Comparison of ENCODE assay signal across 9 cellular contexts in genomic region chr7:143381427-143382125, GRCh38. TPM values are rescaled to one million over a fixed set of nuclear protein-coding genes. Genes with fewer than 3 reads are reported as not detected.
DNase-seq lines count a peak whose midpoint lies in the region; FAIRE-seq and TF ChIP-seq lines count a peak whose summit lies in the region.
"Had no signal": no experiment of that assay in that cellular context is flagged by ENCODE, and none has a peak within 500 bp of the region (broad histone marks: within the 10 kb centered on the region; RNA-seq: fewer than 3 reads in every experiment).

No MANE protein-coding gene starts in this region.

- no peak overlapping the region for H2BK12ac ChIP-seq in H9 (ENCODE audit: insufficient read length, low read depth, low read length)

- peak overlapping the region; percentile 91 for H3K4me3 ChIP-seq in astrocyte (ENCODE audit: insufficient read depth, low read depth, low read length)
- peak overlapping the region; percentile 93 for H3K4me3 ChIP-seq in iPS-20b (ENCODE audit: low read length)
- H3K4me3 ChIP-seq in skeletal muscle cell (ENCODE audit: low read depth, low read length), result peak overlapping the region; percentile 93

- no peak overlapping the region for H2BK15ac ChIP-seq in H9 (ENCODE audit: low read depth, low read length)

- no peak overlapping the region for H2BK5ac ChIP-seq in H9 (ENCODE audit: insufficient read length, low read length)

- H4K91ac ChIP-seq in H9 (ENCODE audit: insufficient read length, low read depth, low read length), result no peak overlapping the region

- H3K36me3 Mint-ChIP-seq in H9 (ENCODE audit: insufficient read depth in 1 of 3, low read depth in 3 of 3), result peaks cover 5 to 9% (median 7%) of the 10 kb centered on the region in 3 experiments; a peak in 4 of 7 replicates
- H3K36me3 Mint-ChIP-seq in astrocyte (ENCODE audit: low read depth, unreplicated experiment), result peaks cover 8% of the 10 kb centered on the region

- H3K4ac ChIP-seq in H9 (ENCODE audit: low read depth, low read length), result no peak overlapping the region

- peak overlapping the region; percentile 85 for H3K18ac ChIP-seq in H9 (ENCODE audit: insufficient read length, low read depth, low read length)

- H3K79me2 ChIP-seq in H9 (ENCODE audit: insufficient read depth, low read length), result peaks cover 17% of the 10 kb centered on the region; the same call in 1 of the 2 replicates
- peaks cover 93% of the 10 kb centered on the region for H3K79me2 ChIP-seq in astrocyte (ENCODE audit: insufficient read depth, low read length)

- H3K9me3 Mint-ChIP-seq in H9, result no peaks in the 10 kb centered on the region
- no peaks in the 10 kb centered on the region for H3K9me3 Mint-ChIP-seq in astrocyte (ENCODE audit: unreplicated experiment)

- peaks cover 5% of the 10 kb centered on the region for H3K79me1 ChIP-seq in H9 (ENCODE audit: insufficient read depth, low read depth, low read length, poor library complexity, severe bottlenecking)

- H3K56ac ChIP-seq in H9 (ENCODE audit: insufficient read length, low read depth, low read length), result no peak overlapping the region

- H4K20me1 ChIP-seq in H9 (ENCODE audit: control insufficient read depth, insufficient read depth, insufficient read length) (peaks cover 2% of the 10 kb centered on the region), astrocyte (ENCODE audit: insufficient read depth, low read length) (peaks cover 49% of the 10 kb centered on the region)

- peaks cover 14% of the 10 kb centered on the region for H3K23me2 ChIP-seq in H9 (ENCODE audit: insufficient read length, low read depth, low read length, poor library complexity, severe bottlenecking)

- H3K4me2 ChIP-seq in H9 (ENCODE audit: insufficient read depth, insufficient read length, low read length), result peak overlapping the region; percentile 59
- H3K4me2 ChIP-seq in astrocyte (ENCODE audit: low read length), result peak overlapping the region; percentile 97

- H3K4me1 Mint-ChIP-seq in H9 (peaks cover 21 to 23% of the 10 kb centered on the region in 2 experiments), astrocyte (ENCODE audit: low read depth, unreplicated experiment) (peaks cover 20% of the 10 kb centered on the region)

- H2AFZ ChIP-seq in H9 (ENCODE audit: low read length), result no peak overlapping the region
- no peak overlapping the region for H2AFZ ChIP-seq in astrocyte (ENCODE audit: low read depth, low read length)

- H3K14ac ChIP-seq in H9 (ENCODE audit: insufficient read depth, low read length), result peak overlapping the region; percentile 88

- H3K9me3 ChIP-seq in H9 (ENCODE audit: control insufficient read depth, low read depth, low read length) (no peaks in the 10 kb centered on the region), astrocyte (ENCODE audit: insufficient read depth, low read depth, low read length) (no peaks in the 10 kb centered on the region), iPS-20b (ENCODE audit: insufficient read depth, low read depth, low read length) (no peaks in the 10 kb centered on the region)

- H3K9ac ChIP-seq in H9 (ENCODE audit: extremely low read depth, insufficient read length, low read length), result peak overlapping the region; percentile 79
- peak overlapping the region; percentile 99 for H3K9ac ChIP-seq in astrocyte (ENCODE audit: low read length)
- peak overlapping the region; percentile 97 for H3K9ac ChIP-seq in iPS-20b (ENCODE audit: low read depth, low read length)

- H4K5ac ChIP-seq in H9 (ENCODE audit: insufficient read length, low read depth, low read length), result no peak overlapping the region

- no peak overlapping the region for H2AK5ac ChIP-seq in H9 (ENCODE audit: insufficient read length, low read length)

- DNase-seq in DMS53 (lab: John Stamatoyannopoulos, UW), result peak; percentile 74
- no peak for DNase-seq in DMS53 treated with DMSO at 0.1 percent for 48 hours (lab: John Stamatoyannopoulos, UW; ENCODE audit: unreplicated experiment)
- peak; percentile 28 for DNase-seq in H9
- peak; percentile 51 for DNase-seq in LoVo (ENCODE audit: low spot score)
- DNase-seq in astrocyte (ENCODE audit: low read depth), result peak; percentile 57
- peak; percentile 52 for DNase-seq in skeletal muscle cell (ENCODE audit: low read depth)
- no peak for DNase-seq in KG1 (lab: John Stamatoyannopoulos, UW)

- H4K8ac ChIP-seq in H9 (replicated peaks; ENCODE audit: insufficient read length, low read depth, low read length), result no peak overlapping the region

- H3K27ac Mint-ChIP-seq in H9 (no peak overlapping the region), astrocyte (ENCODE audit: unreplicated experiment) (no peak overlapping the region)

- H3K27ac ChIP-seq in H9 (ENCODE audit: insufficient read length, low read depth, low read length) (no peak overlapping the region), astrocyte (ENCODE audit: low read depth, low read length) (peak overlapping the region; percentile 99), iPS-20b (ENCODE audit: low read length) (peak overlapping the region; percentile 74)

- H3K36me3 ChIP-seq in astrocyte (ENCODE audit: insufficient read depth, low read length) (peaks cover 31% of the 10 kb centered on the region), iPS-20b (ENCODE audit: insufficient read depth, low read depth, low read length) (peaks cover 43% of the 10 kb centered on the region)

- H3K27me3 ChIP-seq in H9 (ENCODE audit: insufficient read depth, low read length) (0 out of 2 replicates have a peak, but pooled peaks cover 2% of the 10 kb centered on the region), astrocyte (ENCODE audit: insufficient read depth, low read length) (no peaks in the 10 kb centered on the region), iPS-20b (ENCODE audit: insufficient read depth, low read length) (no peaks in the 10 kb centered on the region)

- no peak overlapping the region for H3T11ph ChIP-seq in H9 (ENCODE audit: low read length)

- H3K4me3 Mint-ChIP-seq in H9 (peak overlapping the region in 1 of 2 experiments; percentile 76; a peak in 4 of 5 replicates), astrocyte (ENCODE audit: unreplicated experiment) (no peak overlapping the region)

- H2BK20ac ChIP-seq in H9 (ENCODE audit: low read depth, low read length, poor library complexity, severe bottlenecking), result no peak overlapping the region

- TF ChIP-seq CTCF in H9 (conservative IDR thresholded peaks at IDR 0.05), result no peak
- TF ChIP-seq CTCF in astrocyte (IDR thresholded peaks at IDR 0.05; ENCODE audit: insufficient read depth, low read depth, low read length), result no peak

- H3K23ac ChIP-seq in H9 (ENCODE audit: insufficient read length, low read depth, low read length), result no peak overlapping the region

- FAIRE-seq in astrocyte (lab: Jason Lieb, UNC), result no peak
- FAIRE-seq: A204.1 had no signal

- H2BK120ac ChIP-seq in H9 (ENCODE audit: low read depth, low read length, poor library complexity, severe bottlenecking), result no peak overlapping the region

- H3K4me1 ChIP-seq in H9 (ENCODE audit: insufficient read depth, low read length) (peaks cover 5% of the 10 kb centered on the region; the same call in 1 of the 2 replicates), astrocyte (ENCODE audit: insufficient read depth, low read length) (peaks cover 47% of the 10 kb centered on the region), iPS-20b (ENCODE audit: insufficient read depth, low read length) (peaks cover 19% of the 10 kb centered on the region)

- H3K27me3 Mint-ChIP-seq in H9 (ENCODE audit: low read depth), result no peaks in the 10 kb centered on the region
- H3K27me3 Mint-ChIP-seq in astrocyte (ENCODE audit: low read depth, unreplicated experiment), result no peaks in the 10 kb centered on the region

- WGBS in H9 (ENCODE audit: extremely low coverage, insufficient read length, low lambda C conversion rate), result no CpG with 5 or more reads among the region's 64 CpGs

RNA-seq across cellular contexts. Expression of gene ZYX, which starts 0.4 kb away (rescaled TPM):
- total RNA-seq in H9 (2021), result 236 and 237 TPM in 2 replicates
- 477 and 523 TPM in 2 replicates for total RNA-seq in astrocyte

RNA-seq across cellular contexts. Expression of gene FAM131B, which starts 19.1 kb away (rescaled TPM):
- total RNA-seq in H9 (2021) (17.3 and 18.5 TPM in 2 replicates), astrocyte (7.6 and 8.0 TPM in 2 replicates)

RNA-seq across cellular contexts. Expression of gene EPHA1, which starts 27.1 kb away (rescaled TPM):
- total RNA-seq in H9 (2021), result 109 and 119 TPM in 2 replicates
- total RNA-seq in astrocyte, result 0.96 and 2.6 TPM in 2 replicates

Comparison
In these comparisons a context has a peak if more than half of its experiments do, and no peak if none do; other contexts are left out.
1. DNase-seq: peak in DMS53 (single experiment), H9 (single experiment), LoVo (single experiment), astrocyte (single experiment) and skeletal muscle cell (single experiment); none in DMS53 treated with DMSO at 0.1 percent for 48 hours (single experiment) and KG1 (single experiment).
2. RNA of gene EPHA1, which starts 27.1 kb away (total RNA-seq): 109 to 119 TPM in H9; 0.96 to 2.6 TPM in astrocyte; every median in the first group is over 10 times any median in the second.
3. Peak in every context shown above with its lines, with median percentiles within 50 percentile points of each other: H3K9ac ChIP-seq and H3K4me3 ChIP-seq.